Comparison of ENCODE assay signal across 8 cellular contexts in genomic region chr12:6873094-6874006, GRCh38. TPM values are rescaled to one million over a fixed set of nuclear protein-coding genes. Genes with fewer than 3 reads are reported as not detected.
DNase-seq lines count a peak whose midpoint lies in the region; ATAC-seq and TF ChIP-seq lines count a peak whose summit lies in the region.

Gene SPSB2, minus strand, starts transcription at chr12:6873303. Its CDS starts 402 bp downstream, at chr12:6872901.

- DNase-seq in GM12865 (ENCODE audit: low read depth) = peak; percentile 98
- DNase-seq in NCI-H1436 (lab: John Stamatoyannopoulos, UW) = peak; percentile 95
- DNase-seq in SW 1271 (lab: John Stamatoyannopoulos, UW) = peak; percentile 95 to 97
- peak; percentile 99 for DNase-seq in activated naive CD8-positive, alpha-beta T cell treated with anti-CD3 and anti-CD28 coated beads, Interleukin-2, amount 50 U/mL, for 16 hours (ENCODE audit: low read depth, low spot score)
- DNase-seq in cardiac muscle cell (ENCODE audit: low read depth in 1 of 2, low spot score in 1 of 2) = peak; percentile 97 to 100
- peak; percentile 96 to 99 for DNase-seq in tibial artery

- peak within 1 kb of the TSS; percentile 86 for H2AFZ ChIP-seq in parathyroid adenoma

- H3K4me3 ChIP-seq in GM12865 (ENCODE audit: low read depth, low read length) = peak within 1 kb of the TSS; percentile 96
- H3K4me3 ChIP-seq in cardiac muscle cell = peak within 1 kb of the TSS; percentile 57
- peak within 1 kb of the TSS; percentile 84 for H3K4me3 ChIP-seq in parathyroid adenoma (ENCODE audit: low read depth, low read length)
- peak within 1 kb of the TSS; percentile 73 to 76 for H3K4me3 ChIP-seq in tibial artery

- H3K9ac ChIP-seq in parathyroid adenoma = peak within 1 kb of the TSS; percentile 81

- peak within 1 kb of the TSS; percentile 69 for H3K27ac ChIP-seq in cardiac muscle cell
- peak within 1 kb of the TSS; percentile 79 for H3K27ac ChIP-seq in parathyroid adenoma
- H3K27ac ChIP-seq in tibial artery = peak within 1 kb of the TSS; percentile 86 to 88

- H3K36me3 ChIP-seq in cardiac muscle cell (peaks cover 19% of the 10 kb centered on the region), parathyroid adenoma (ENCODE audit: control insufficient read depth, insufficient read depth, low read length) (no peaks in the 10 kb centered on the region), tibial artery (peaks cover 10 to 28% (median 21%) of the 10 kb centered on the region in 3 donors)

- H3K4me1 ChIP-seq in cardiac muscle cell (ENCODE audit: low read depth) = peaks cover 12% of the 10 kb centered on the region
- H3K4me1 ChIP-seq in parathyroid adenoma = peaks cover 23% of the 10 kb centered on the region
- peaks cover 0 to 48% (median 37%) of the 10 kb centered on the region in 4 donors for H3K4me1 ChIP-seq in tibial artery

- H3K9me3 ChIP-seq in cardiac muscle cell (ENCODE audit: low read depth) (no peaks in the 10 kb centered on the region), parathyroid adenoma (ENCODE audit: control insufficient read depth, low read length) (no peaks in the 10 kb centered on the region), tibial artery (no peaks in the 10 kb centered on the region)

- peak within 1 kb of the TSS; percentile 100 for H3K4me2 ChIP-seq in parathyroid adenoma (ENCODE audit: low read length)

- H3K27me3 ChIP-seq in cardiac muscle cell (no peaks in the 10 kb centered on the region), parathyroid adenoma (ENCODE audit: control insufficient read depth, insufficient read depth, low read length) (no peaks in the 10 kb centered on the region), tibial artery (no peaks in the 10 kb centered on the region)

- ATAC-seq in HG02798 (IDR thresholded peaks at IDR 0.05; ENCODE audit: poor library complexity, unreplicated experiment) = peak; percentile 81

- TF ChIP-seq CTCF in GM12865 (IDR thresholded peaks at IDR 0.05; ENCODE audit: insufficient read depth, low read depth, low read length, missing control alignments) (no peak), cardiac muscle cell (IDR thresholded peaks at IDR 0.05; ENCODE audit: low read depth, low read length) (no peak), parathyroid adenoma (IDR thresholded peaks at IDR 0.05) (no peak), tibial artery (IDR thresholded peaks at IDR 0.05) (no peak)

- intact Hi-C loops in tibial artery (cut with DNase I; ENCODE audit: low total_unique reads) = no loop called here

- no peaks in the 10 kb centered on the region for H3K79me2 ChIP-seq in parathyroid adenoma

RNA-seq across cellular contexts. Expression of gene SPSB2, which starts in this region (rescaled TPM):
- 11.6 and 12.3 TPM in 2 replicates for total RNA-seq in cardiac muscle cell
- polyA plus RNA-seq in cardiac muscle cell = 13.5 and 15.6 TPM in 2 replicates

Comparison
In these comparisons a context has a peak if more than half of its experiments do, and no peak if none do; other contexts are left out.
1. Peak in every context shown above with its lines: DNase-seq, ATAC-seq, H3K4me3 ChIP-seq and H3K27ac ChIP-seq.